In the genomic region with DNA sequence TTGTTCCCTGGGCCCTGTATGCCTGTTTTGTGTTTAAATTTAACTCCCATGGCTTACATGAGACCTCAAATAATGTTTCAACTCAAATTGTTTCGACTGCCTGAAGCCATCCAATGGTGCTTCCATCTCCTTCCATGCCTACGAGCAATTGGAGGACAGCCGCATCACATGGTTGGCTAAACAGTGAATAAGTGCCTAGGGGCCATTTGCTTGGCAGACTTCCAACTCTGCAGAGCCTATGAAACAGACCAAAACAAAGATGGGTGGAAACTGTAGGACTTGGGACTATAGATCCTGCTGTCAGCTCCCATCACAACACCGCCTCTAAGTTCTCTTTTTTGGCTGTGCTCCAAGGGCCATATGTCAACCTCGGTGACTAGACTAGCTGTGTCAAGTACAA, we compare ENCODE assay signal across 1 cellular context.
TF ChIP-seq lines count a peak whose summit lies in the region.

No MANE protein-coding gene starts in this region.

TF ChIP-seq in HepG2, 621 proteins besides CTCF, POLR2A, EP300 and RAD21 (continued from another document):
- TF ChIP-seq, protein P1, sequence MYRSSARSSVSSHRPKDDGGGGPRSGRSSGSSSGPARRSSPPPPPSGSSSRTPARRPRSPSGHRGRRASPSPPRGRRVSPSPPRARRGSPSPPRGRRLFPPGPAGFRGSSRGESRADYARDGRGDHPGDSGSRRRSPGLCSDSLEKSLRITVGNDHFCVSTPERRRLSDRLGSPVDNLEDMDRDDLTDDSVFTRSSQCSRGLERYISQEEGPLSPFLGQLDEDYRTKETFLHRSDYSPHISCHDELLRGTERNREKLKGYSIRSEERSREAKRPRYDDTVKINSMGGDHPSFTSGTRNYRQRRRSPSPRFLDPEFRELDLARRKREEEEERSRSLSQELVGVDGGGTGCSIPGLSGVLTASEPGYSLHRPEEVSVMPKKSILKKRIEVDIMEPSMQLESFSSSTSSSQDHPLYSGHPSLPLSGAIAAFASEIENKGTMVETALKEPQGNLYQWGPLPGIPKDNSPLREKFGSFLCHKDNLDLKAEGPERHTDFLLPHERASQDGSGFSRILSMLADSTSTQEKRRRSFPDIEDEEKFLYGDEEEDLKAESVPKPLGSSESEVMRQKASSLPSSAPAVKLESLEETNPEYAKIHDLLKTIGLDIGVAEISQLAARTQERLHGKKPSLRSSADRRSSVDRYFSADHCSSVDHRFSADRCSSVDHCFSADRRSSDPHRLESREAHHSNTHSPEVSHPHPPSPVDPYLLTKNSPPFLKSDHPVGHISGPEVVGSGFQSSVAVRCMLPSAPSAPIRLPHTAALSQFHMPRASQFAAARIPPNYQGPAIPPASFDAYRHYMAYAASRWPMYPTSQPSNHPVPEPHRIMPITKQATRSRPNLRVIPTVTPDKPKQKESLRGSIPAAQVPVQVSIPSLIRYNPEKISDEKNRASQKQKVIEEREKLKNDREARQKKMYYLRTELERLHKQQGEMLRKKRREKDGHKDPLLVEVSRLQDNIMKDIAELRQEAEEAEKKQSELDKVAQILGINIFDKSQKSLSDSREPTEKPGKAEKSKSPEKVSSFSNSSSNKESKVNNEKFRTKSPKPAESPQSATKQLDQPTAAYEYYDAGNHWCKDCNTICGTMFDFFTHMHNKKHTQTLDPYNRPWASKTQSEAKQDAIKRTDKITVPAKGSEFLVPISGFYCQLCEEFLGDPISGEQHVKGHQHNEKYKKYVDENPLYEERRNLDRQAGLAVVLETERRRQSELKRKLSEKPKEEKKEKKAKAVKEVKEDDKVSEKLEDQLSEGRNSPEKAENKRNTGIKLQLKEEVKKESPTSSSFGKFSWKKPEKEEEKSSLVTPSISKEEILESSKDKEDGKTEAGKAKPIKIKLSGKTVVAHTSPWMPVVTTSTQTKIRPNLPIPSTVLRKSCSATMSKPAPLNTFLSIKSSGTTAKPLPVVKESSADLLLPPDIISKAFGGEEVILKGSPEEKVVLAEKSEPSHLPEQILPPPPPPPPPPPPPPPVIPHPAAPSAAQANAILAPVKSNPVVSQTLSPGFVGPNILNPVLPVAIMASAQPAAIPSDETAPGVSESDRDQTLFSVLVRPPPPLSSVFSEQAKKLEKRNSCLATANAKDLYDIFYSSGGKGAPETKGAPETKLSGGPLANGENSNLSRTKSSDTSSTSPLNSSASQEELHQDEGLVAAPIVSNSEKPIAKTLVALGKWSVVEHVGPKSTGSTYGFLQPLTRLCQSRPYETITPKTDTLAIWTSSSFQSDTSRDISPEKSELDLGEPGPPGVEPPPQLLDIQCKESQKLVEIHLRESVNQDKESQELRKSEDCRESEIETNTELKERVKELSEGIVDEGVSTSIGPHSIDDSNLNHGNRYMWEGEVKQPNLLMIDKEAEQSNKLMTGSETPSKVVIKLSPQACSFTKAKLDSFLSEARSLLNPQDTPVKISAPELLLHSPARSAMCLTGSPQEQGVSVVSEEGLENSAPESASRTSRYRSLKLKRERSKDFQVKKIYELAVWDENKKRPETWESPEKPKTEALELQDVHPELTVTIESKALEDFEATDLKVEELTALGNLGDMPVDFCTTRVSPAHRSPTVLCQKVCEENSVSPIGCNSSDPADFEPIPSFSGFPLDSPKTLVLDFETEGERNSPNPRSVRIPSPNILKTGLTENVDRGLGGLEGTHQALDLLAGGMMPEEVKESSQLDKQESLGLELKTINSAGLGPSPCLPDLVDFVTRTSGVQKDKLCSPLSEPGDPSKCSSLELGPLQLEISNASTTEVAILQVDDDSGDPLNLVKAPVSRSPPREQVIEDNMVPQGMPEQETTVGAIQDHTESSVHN (CRISPR knock-in tag; IDR thresholded peaks at IDR 0.05) = no peak
- TF ChIP-seq ZNF703 (CRISPR knock-in tag; IDR thresholded peaks at IDR 0.05; ENCODE audit: borderline replicate concordance) (no peak), ZNF639 (CRISPR knock-in tag; conservative IDR thresholded peaks at IDR 0.05) (no peak), ZHX1 (CRISPR knock-in tag; IDR thresholded peaks at IDR 0.05; ENCODE audit: low read depth) (no peak), ZNF780A (CRISPR knock-in tag; IDR thresholded peaks at IDR 0.05) (no peak), MYPOP (CRISPR knock-in tag; IDR thresholded peaks at IDR 0.05) (no peak), SMYD3 (CRISPR knock-in tag; IDR thresholded peaks at IDR 0.05) (no peak), ASH2L (IDR thresholded peaks at IDR 0.05; ENCODE audit: insufficient read length, low read depth, low read length) (no peak), KLF15 (CRISPR knock-in tag; IDR thresholded peaks at IDR 0.05; ENCODE audit: borderline replicate concordance) (no peak), TFDP2 (CRISPR knock-in tag; IDR thresholded peaks at IDR 0.05) (no peak), ZBTB21 (CRISPR knock-in tag; IDR thresholded peaks at IDR 0.05) (no peak), KDM1A (CRISPR knock-in tag; IDR thresholded peaks at IDR 0.05) (no peak)
- TF ChIP-seq, protein P2, sequence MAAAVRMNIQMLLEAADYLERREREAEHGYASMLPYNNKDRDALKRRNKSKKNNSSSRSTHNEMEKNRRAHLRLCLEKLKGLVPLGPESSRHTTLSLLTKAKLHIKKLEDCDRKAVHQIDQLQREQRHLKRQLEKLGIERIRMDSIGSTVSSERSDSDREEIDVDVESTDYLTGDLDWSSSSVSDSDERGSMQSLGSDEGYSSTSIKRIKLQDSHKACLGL (CRISPR knock-in tag; IDR thresholded peaks at IDR 0.05) = no peak
